In genomic region chr9:74952281-74953151, GRCh38 we compare ENCODE assay signal across 8 cellular contexts. TPM values are rescaled to one million over a fixed set of nuclear protein-coding genes. Genes with fewer than 3 reads are reported as not detected.
DNase-seq lines count a peak whose midpoint lies in the region; ATAC-seq and TF ChIP-seq lines count a peak whose summit lies in the region.

C9orf40 (minus strand) TSS chr9:74952912; CDS start chr9:74952611, 301 bp downstream.

- peak; percentile 76 for TF ChIP-seq POLR2A in GM19193 (IDR thresholded peaks at IDR 0.05; ENCODE audit: extremely low read depth, insufficient read depth, insufficient read length)

- H3K4me1 Mint-ChIP-seq in central memory CD8-positive, alpha-beta T cell = peaks cover 18% of the 10 kb centered on the region

- H3K27me3 ChIP-seq in BE2C = no peaks in the 10 kb centered on the region

- TF ChIP-seq CTCF in BE2C (IDR thresholded peaks at IDR 0.05; ENCODE audit: low read depth, low read length) = peak; percentile 68

- no peaks in the 10 kb centered on the region for H3K4me1 ChIP-seq in BE2C

- peaks cover 11% of the 10 kb centered on the region for H3K36me3 Mint-ChIP-seq in central memory CD8-positive, alpha-beta T cell (ENCODE audit: insufficient read depth)

- peak within 1 kb of the TSS; percentile 92 for H3K4me3 Mint-ChIP-seq in central memory CD8-positive, alpha-beta T cell

- no peaks in the 10 kb centered on the region for H3K36me3 ChIP-seq in BE2C

- peak within 1 kb of the TSS; percentile 90 for H3K4me3 ChIP-seq in BE2C (ENCODE audit: low read depth, low read length)

- no peaks in the 10 kb centered on the region for H3K9me3 Mint-ChIP-seq in central memory CD8-positive, alpha-beta T cell

- H3K27me3 Mint-ChIP-seq in central memory CD8-positive, alpha-beta T cell = no peaks in the 10 kb centered on the region

- peak; percentile 94 for ATAC-seq in HG03432 (IDR thresholded peaks at IDR 0.05; ENCODE audit: unreplicated experiment)
- ATAC-seq in activated CD4-positive, CD25-positive, alpha-beta regulatory T cell treated with anti-CD3 and anti-CD28 coated beads, Interleukin-2, amount 50 U/mL, for 24 hours = peak; percentile 91 to 94
- ATAC-seq in central memory CD8-positive, alpha-beta T cell (replicated peaks; ENCODE audit: extremely low read depth, poor library complexity, severe bottlenecking) = peak; percentile 90

- H3K9me3 ChIP-seq in BE2C = no peaks in the 10 kb centered on the region

- H3K27ac Mint-ChIP-seq in central memory CD8-positive, alpha-beta T cell (ENCODE audit: low read depth) = peak within 1 kb of the TSS; percentile 93

- DNase-seq in BE2C = peak; percentile 94
- peak; percentile 58 for DNase-seq in NCI-H446 treated with DMSO at 0.1 percent for 48 hours (lab: John Stamatoyannopoulos, UW)
- peak; percentile 85 to 89 for DNase-seq in central memory CD8-positive, alpha-beta T cell (ENCODE audit: low spot score in 2 of 2)
- DNase-seq in kidney glomerular epithelial cell (lab: John Stamatoyannopoulos, UW) = peak; percentile 68
- DNase-seq in stimulated activated CD4-positive, alpha-beta T cell treated with anti-CD3 and anti-CD28 coated beads, Interleukin-1b, Interleukin-23, amount 100 ng/mL, for 1 hour (ENCODE audit: low read depth in 2 of 2) = peak; percentile 70 to 84

RNA-seq across cellular contexts. Expression of gene C9orf40, which starts in this region (rescaled TPM):
- polyA plus RNA-seq in BE2C (2012; ENCODE audit: insufficient read depth, insufficient read length, low read depth) = 1.6 TPM

Comparison
In these comparisons a context has a peak if more than half of its experiments do, and no peak if none do; other contexts are left out.
1. Peak in every context shown above with its lines: DNase-seq, ATAC-seq and H3K4me3 ChIP-seq.